In genomic region chr2:219045937-219046550, GRCh38 we compare ENCODE assay signal across 1 cellular context.
TF ChIP-seq lines count a peak whose summit lies in the region.

No MANE protein-coding gene starts in this region.

TF ChIP-seq in HepG2, 621 proteins besides CTCF, POLR2A, EP300 and RAD21 (continued from another document and continues in another):
- no peak for TF ChIP-seq STAT6 (CRISPR knock-in tag; IDR thresholded peaks at IDR 0.05; ENCODE audit: borderline replicate concordance)
- TF ChIP-seq ZNF335 (CRISPR knock-in tag; IDR thresholded peaks at IDR 0.05) = peak; percentile 55; the same call in 1 of the 2 replicates
- TF ChIP-seq ZBTB1 (CRISPR knock-in tag; IDR thresholded peaks at IDR 0.05; ENCODE audit: borderline replicate concordance) = peak; percentile 39; the same call in 1 of the 2 replicates
- peak; percentile 84; the same call in 1 of the 2 replicates for TF ChIP-seq NFKB2 (CRISPR knock-in tag; IDR thresholded peaks at IDR 0.05; ENCODE audit: borderline replicate concordance)
- TF ChIP-seq TEAD3 (CRISPR knock-in tag; optimal IDR thresholded peaks at IDR 0.05; ENCODE audit: borderline replicate concordance) = peak; percentile 43
- 0 out of 2 replicates have a peak, but pooled peaks have one; percentile 45 for TF ChIP-seq ZNF564 (CRISPR knock-in tag; IDR thresholded peaks at IDR 0.05)
- peak; percentile 60; the same call in 1 of the 2 replicates for TF ChIP-seq BATF2 (CRISPR knock-in tag; IDR thresholded peaks at IDR 0.05)
- TF ChIP-seq ZNF614 (CRISPR knock-in tag; IDR thresholded peaks at IDR 0.05; ENCODE audit: borderline replicate concordance) = 0 out of 2 replicates have a peak, but pooled peaks have one; percentile 58
- peak; percentile 92 for TF ChIP-seq KLF11 (CRISPR knock-in tag; IDR thresholded peaks at IDR 0.05)
- 0 out of 2 replicates have a peak, but pooled peaks have one; percentile 41 for TF ChIP-seq ZNF543 (CRISPR knock-in tag; IDR thresholded peaks at IDR 0.05)
- no peak for TF ChIP-seq IRX3 (CRISPR knock-in tag; IDR thresholded peaks at IDR 0.05; ENCODE audit: borderline replicate concordance, low read depth)
- peak; percentile 35; the same call in 1 of the 2 replicates for TF ChIP-seq YEATS2 (CRISPR knock-in tag; IDR thresholded peaks at IDR 0.05; ENCODE audit: borderline replicate concordance)
- TF ChIP-seq THAP8 (CRISPR knock-in tag; IDR thresholded peaks at IDR 0.05; ENCODE audit: borderline replicate concordance) = no peak
- TF ChIP-seq FOXA3 (CRISPR knock-in tag; IDR thresholded peaks at IDR 0.05) = 0 out of 2 replicates have a peak, but pooled peaks have one; percentile 31
- peak; percentile 42; the same call in 1 of the 2 replicates for TF ChIP-seq FOSL2 (CRISPR knock-in tag; IDR thresholded peaks at IDR 0.05)
- peak; percentile 90; the same call in 1 of the 2 replicates for TF ChIP-seq ETV6 (CRISPR knock-in tag; conservative IDR thresholded peaks at IDR 0.05)
- 0 out of 2 replicates have a peak, but pooled peaks have one; percentile 37 for TF ChIP-seq REXO4 (CRISPR knock-in tag; IDR thresholded peaks at IDR 0.05; ENCODE audit: borderline replicate concordance)
- peak; percentile 69 for TF ChIP-seq SAP130 (CRISPR knock-in tag; IDR thresholded peaks at IDR 0.05; ENCODE audit: low read depth)
- TF ChIP-seq ZBTB21 (CRISPR knock-in tag; IDR thresholded peaks at IDR 0.05) = no peak
- TF ChIP-seq ZNF430 (CRISPR knock-in tag; IDR thresholded peaks at IDR 0.05) = peak; percentile 90
- TF ChIP-seq REL (CRISPR knock-in tag; conservative IDR thresholded peaks at IDR 0.05) = 0 out of 2 replicates have a peak, but pooled peaks have one; percentile 46
- TF ChIP-seq ZKSCAN8 (CRISPR knock-in tag; IDR thresholded peaks at IDR 0.05; ENCODE audit: borderline replicate concordance) = peak; percentile 70; the same call in 1 of the 2 replicates
- peak; percentile 83 for TF ChIP-seq ZNF792 (CRISPR knock-in tag; IDR thresholded peaks at IDR 0.05)
- 0 out of 2 replicates have a peak, but pooled peaks have one; percentile 66 for TF ChIP-seq ATF6 (CRISPR knock-in tag; conservative IDR thresholded peaks at IDR 0.05)
- peak; percentile 47; the same call in 1 of the 2 replicates for TF ChIP-seq KMT2B (CRISPR knock-in tag; IDR thresholded peaks at IDR 0.05)
- peak; percentile 58 for TF ChIP-seq THRA (CRISPR knock-in tag; IDR thresholded peaks at IDR 0.05; ENCODE audit: borderline replicate concordance)
- TF ChIP-seq ATF2 (CRISPR knock-in tag; IDR thresholded peaks at IDR 0.05) = peak; percentile 43; the same call in 1 of the 2 replicates
- peak; percentile 80 for TF ChIP-seq ZNF605 (CRISPR knock-in tag; IDR thresholded peaks at IDR 0.05)
- peak; percentile 90 for TF ChIP-seq ZBTB26 (CRISPR knock-in tag; IDR thresholded peaks at IDR 0.05; ENCODE audit: borderline replicate concordance)
- peak; percentile 90; the same call in 1 of the 2 replicates for TF ChIP-seq ZBTB44 (CRISPR knock-in tag; IDR thresholded peaks at IDR 0.05)
- peak; percentile 71; the same call in 1 of the 2 replicates for TF ChIP-seq TEF (CRISPR knock-in tag; IDR thresholded peaks at IDR 0.05)
- TF ChIP-seq ZNF737 (CRISPR knock-in tag; IDR thresholded peaks at IDR 0.05; ENCODE audit: borderline replicate concordance) = 0 out of 2 replicates have a peak, but pooled peaks have one; percentile 56
- TF ChIP-seq TERF1 (CRISPR knock-in tag; IDR thresholded peaks at IDR 0.05) = 0 out of 2 replicates have a peak, but pooled peaks have one; percentile 31
- peak; percentile 91 for TF ChIP-seq BORCS8-MEF2B (CRISPR knock-in tag; IDR thresholded peaks at IDR 0.05)
- 0 out of 2 replicates have a peak, but pooled peaks have one; percentile 41 for TF ChIP-seq PHF20 (CRISPR knock-in tag; IDR thresholded peaks at IDR 0.05)
- no peak for TF ChIP-seq ZNF772 (CRISPR knock-in tag; IDR thresholded peaks at IDR 0.05)
- TF ChIP-seq ARID5B (CRISPR knock-in tag; IDR thresholded peaks at IDR 0.05) = peak; percentile 31; the same call in 1 of the 2 replicates
- no peak for TF ChIP-seq BHLHE40 (IDR thresholded peaks at IDR 0.05; ENCODE audit: low read length)
- TF ChIP-seq ZNF644 (CRISPR knock-in tag; IDR thresholded peaks at IDR 0.05; ENCODE audit: low read depth) = peak; percentile 61; the same call in 1 of the 2 replicates
- TF ChIP-seq FOXK1 (CRISPR knock-in tag; IDR thresholded peaks at IDR 0.05; ENCODE audit: borderline replicate concordance, low read depth) = peak; percentile 58; the same call in 1 of the 2 replicates
- peak; percentile 80; the same call in 1 of the 2 replicates for TF ChIP-seq SIX4 (CRISPR knock-in tag; IDR thresholded peaks at IDR 0.05)
- TF ChIP-seq HES4 (CRISPR knock-in tag; IDR thresholded peaks at IDR 0.05; ENCODE audit: borderline replicate concordance) = peak; percentile 79; the same call in 1 of the 2 replicates
- 0 out of 2 replicates have a peak, but pooled peaks have one; percentile 37 for TF ChIP-seq ZNF256 (CRISPR knock-in tag; conservative IDR thresholded peaks at IDR 0.05)
